Comparison of ENCODE assay signal across 8 cellular contexts in the genomic region with DNA sequence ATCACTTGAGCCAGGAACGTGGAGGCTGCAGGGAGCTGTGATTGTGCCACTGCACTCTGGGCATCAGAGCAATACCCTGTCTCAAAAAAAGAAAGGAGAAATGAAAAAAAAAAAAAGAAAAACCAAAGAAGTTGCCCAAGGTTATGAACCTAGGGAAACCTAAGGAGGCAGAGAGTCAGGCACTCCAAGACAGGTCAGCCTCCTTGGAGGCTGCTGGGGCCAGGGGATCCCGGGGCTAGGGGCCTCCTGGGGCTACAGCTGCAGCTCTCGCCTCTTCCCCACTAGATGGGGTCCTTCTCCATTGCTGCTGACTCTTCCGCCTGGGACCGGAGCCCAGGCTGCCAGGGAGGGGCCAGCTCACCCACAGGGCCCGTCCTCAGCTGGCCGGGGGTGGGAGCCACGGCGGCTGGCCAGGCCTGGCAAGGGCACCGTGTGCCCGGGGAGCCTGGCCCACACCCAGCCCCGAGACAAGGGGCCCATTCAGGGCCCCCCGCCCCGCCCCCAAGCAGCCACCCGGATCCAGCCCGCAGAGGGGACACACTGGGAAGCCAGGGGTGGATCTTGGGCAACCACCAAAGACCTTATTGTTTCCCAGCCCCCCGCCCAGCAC. TPM values are rescaled to one million over a fixed set of nuclear protein-coding genes. Genes with fewer than 3 reads are reported as not detected.
DNase-seq lines count a peak whose midpoint lies in the region; FAIRE-seq and TF ChIP-seq lines count a peak whose summit lies in the region.

No MANE protein-coding gene starts in this region.

- 29 to 30% methylated on average over 5 to 17 of the region's 17 CpGs for WGBS in testis, 2 donors

- H3K27ac ChIP-seq in caudate nucleus (ENCODE audit: low read depth, low read length), result peak overlapping the region; percentile 99
- H3K27ac ChIP-seq in keratinocyte (ENCODE audit: control insufficient read depth, insufficient read depth, low read length), result no peak overlapping the region
- peak overlapping the region; percentile 63 to 80 for H3K27ac ChIP-seq in testis

- peak; percentile 20 to 57 (median 43) for TF ChIP-seq CTCF in keratinocyte (optimal IDR thresholded peaks at IDR 0.05 in 1 of 3, IDR thresholded peaks at IDR 0.05 in 1 of 3, conservative IDR thresholded peaks at IDR 0.05 in 1 of 3; ENCODE audit: extremely low read depth in 1 of 3, insufficient read depth in 2 of 3, low read length in 3 of 3)
- TF ChIP-seq CTCF in testis (IDR thresholded peaks at IDR 0.05), result peak; percentile 54 to 59 (median 56)

- peaks cover 8% of the 10 kb centered on the region for H3K4me1 Mint-ChIP-seq in activated CD4-positive, alpha-beta T cell treated with anti-CD3 and anti-CD28 coated beads, Interleukin-2, amount 10 ng/mL, durations not matched to agents 24 days and 14 days

- no peak overlapping the region for H3K27ac Mint-ChIP-seq in activated CD4-positive, alpha-beta T cell treated with anti-CD3 and anti-CD28 coated beads, Interleukin-2, amount 10 ng/mL, durations not matched to agents 24 days and 14 days

- H3K4me3 ChIP-seq in keratinocyte (ENCODE audit: control insufficient read depth in 2 of 3, extremely low read depth in 1 of 3, insufficient read depth in 2 of 3, low read depth in 1 of 3, low read length in 3 of 3) (no peak overlapping the region), testis (no peak overlapping the region)

- H3K27me3 Mint-ChIP-seq in activated CD4-positive, alpha-beta T cell treated with anti-CD3 and anti-CD28 coated beads, Interleukin-2, amount 10 ng/mL, durations not matched to agents 24 days and 14 days, result no peaks in the 10 kb centered on the region

- no peaks in the 10 kb centered on the region for H3K9me1 ChIP-seq in keratinocyte (ENCODE audit: control insufficient read depth, extremely low read depth, insufficient read depth, low read length)

- dilution Hi-C loops in keratinocyte (cut with MboI; ENCODE audit: extremely low pct_ligation_motif_present, low sequenced_read_pairs), result no loop called here

- no peak for TF ChIP-seq POLR2A in testis (IDR thresholded peaks at IDR 0.05)

- intact Hi-C loops in testis (cut with DNase I; ENCODE audit: low total_unique reads), result loop anchor here (5.0 kb wide), 1 partner anchor 226 kb away; the partner anchor contains the start of gene GIGYF1
- intact Hi-C loops in activated CD4-positive, alpha-beta T cell treated with anti-CD3 and anti-CD28 coated beads, Interleukin-2, amount 10 ng/mL, durations not matched to agents 24 days and 14 days (cut with micrococcal nuclease), result no loop called here

- H3K79me2 ChIP-seq in keratinocyte (ENCODE audit: control insufficient read depth, insufficient read depth, low read length), result no peaks in the 10 kb centered on the region

- H3K4me3 Mint-ChIP-seq in activated CD4-positive, alpha-beta T cell treated with anti-CD3 and anti-CD28 coated beads, Interleukin-2, amount 10 ng/mL, durations not matched to agents 24 days and 14 days, result no peak overlapping the region

- H3K4me1 ChIP-seq in keratinocyte (ENCODE audit: control insufficient read depth, extremely low read depth, insufficient read depth, low read length) (no peaks in the 10 kb centered on the region), testis (peaks cover 24% of the 10 kb centered on the region)

- H3K9ac ChIP-seq in keratinocyte (ENCODE audit: control insufficient read depth, extremely low read depth, insufficient read depth, low read length), result no peak overlapping the region

- no peaks in the 10 kb centered on the region for H3K9me3 Mint-ChIP-seq in activated CD4-positive, alpha-beta T cell treated with anti-CD3 and anti-CD28 coated beads, Interleukin-2, amount 10 ng/mL, durations not matched to agents 24 days and 14 days

- H3K27me3 ChIP-seq in keratinocyte (ENCODE audit: control insufficient read depth, extremely low read depth, insufficient read depth, low read length), result no peaks in the 10 kb centered on the region
- no peaks in the 10 kb centered on the region for H3K27me3 ChIP-seq in testis

- H2AFZ ChIP-seq in keratinocyte (ENCODE audit: control insufficient read depth, low read length), result no peak overlapping the region

- H4K20me1 ChIP-seq in keratinocyte (ENCODE audit: control insufficient read depth, extremely low read depth, insufficient read depth, low read length), result no peaks in the 10 kb centered on the region

- FAIRE-seq in keratinocyte (lab: Jason Lieb, UNC), result no peak

- no peak overlapping the region for H3K4me2 ChIP-seq in keratinocyte (ENCODE audit: control insufficient read depth, extremely low read depth, insufficient read depth, low read depth, low read length)

- H3K36me3 Mint-ChIP-seq in activated CD4-positive, alpha-beta T cell treated with anti-CD3 and anti-CD28 coated beads, Interleukin-2, amount 10 ng/mL, durations not matched to agents 24 days and 14 days (ENCODE audit: low read depth), result peaks cover 38% of the 10 kb centered on the region

- H3K36me3 ChIP-seq in keratinocyte (ENCODE audit: control insufficient read depth in 2 of 2, extremely low read depth in 1 of 2, insufficient read depth in 2 of 2, low read length in 2 of 2) (peaks cover 11 to 18% of the 10 kb centered on the region in 2 experiments), testis (ENCODE audit: low read depth, missing control alignments) (no peaks in the 10 kb centered on the region)

- H3K9me3 ChIP-seq in keratinocyte (ENCODE audit: control insufficient read depth, low read depth, low read length) (no peaks in the 10 kb centered on the region), testis (no peaks in the 10 kb centered on the region)

- DNase-seq in NCI-H146 (lab: John Stamatoyannopoulos, UW), result peak; percentile 49
- no peak for DNase-seq in NCI-H146 treated with DMSO at 0.1 percent for 48 hours (lab: John Stamatoyannopoulos, UW; ENCODE audit: unreplicated experiment)
- DNase-seq in NCI-H2227 treated with DMSO at 0.1 percent for 48 hours (lab: John Stamatoyannopoulos, UW), result peak; percentile 21
- peak; percentile 26 to 97 (median 92) for DNase-seq in caudate nucleus (lab: John Stamatoyannopoulos, UW)
- no peak for DNase-seq in keratinocyte (ENCODE audit: low read depth, low spot score)
- DNase-seq in testis, result peak; percentile 89
- no peak for DNase-seq in cortex of kidney (lab: John Stamatoyannopoulos, UW)
- DNase-seq in activated CD4-positive, alpha-beta T cell treated with anti-CD3 and anti-CD28 coated beads, Interleukin-2, amount 10 ng/mL, durations not matched to agents 24 days and 14 days, result no peak

RNA-seq across cellular contexts. Expression of gene SPACDR, which starts 1.7 kb away (rescaled TPM):
- polyA plus RNA-seq in keratinocyte (0.24 to 0.54 TPM (median 0.37 TPM) in 3 replicates), testis (ENCODE audit: insufficient read depth, low read depth, low replicate concordance) (84.9 TPM)
- not detected for polyA plus RNA-seq in keratinocyte (2011; ENCODE audit: low read depth)
- 0.61 and 0.64 TPM in 2 replicates for polyA plus RNA-seq in keratinocyte (2011; cell fraction: cytosol; rRNA removed)
- polyA plus RNA-seq in keratinocyte (2011; cell fraction: nucleus; rRNA removed), result 2.1 TPM in 2 replicates
- polyA plus RNA-seq in keratinocyte (2012; ENCODE audit: low replicate concordance), result 0.30 and 1.3 TPM in 2 replicates
- polyA minus RNA-seq in keratinocyte, result 0.53 to 1.7 TPM (median 1.4 TPM) in 3 replicates
- not detected for polyA minus RNA-seq in keratinocyte (2011; cell fraction: cytosol; rRNA and poly(A)+ RNA removed)
- not detected in 2 replicates for polyA minus RNA-seq in keratinocyte (2011; cell fraction: nucleus; rRNA and poly(A)+ RNA removed)
- total RNA-seq in testis, result 10 to 100 TPM; 34.0 to 45.8 TPM
- total RNA-seq in activated CD4-positive, alpha-beta T cell treated with anti-CD3 and anti-CD28 coated beads, Interleukin-2, amount 10 ng/mL, durations not matched to agents 24 days and 14 days, result 2.7 and 2.9 TPM in 2 replicates

RNA-seq across cellular contexts. Expression of gene TSC22D4, which starts 13.2 kb away (rescaled TPM):
- polyA plus RNA-seq in keratinocyte (8.4 to 16.6 TPM (median 9.1 TPM) in 3 replicates), testis (ENCODE audit: insufficient read depth, low read depth, low replicate concordance) (57.4 TPM)
- polyA plus RNA-seq in keratinocyte (2011; ENCODE audit: low read depth), result 7.3 TPM
- polyA plus RNA-seq in keratinocyte (2011; cell fraction: cytosol; rRNA removed), result 9.4 and 20.9 TPM in 2 replicates
- 22.5 and 30.0 TPM in 2 replicates for polyA plus RNA-seq in keratinocyte (2011; cell fraction: nucleus; rRNA removed)
- 23.1 and 23.2 TPM in 2 replicates for polyA plus RNA-seq in keratinocyte (2012; ENCODE audit: low replicate concordance)
- 6.6 to 18.2 TPM (median 7.0 TPM) in 3 replicates for polyA minus RNA-seq in keratinocyte
- polyA minus RNA-seq in keratinocyte (2011; cell fraction: cytosol; rRNA and poly(A)+ RNA removed), result 31.5 TPM
- 14.6 and 17.1 TPM in 2 replicates for polyA minus RNA-seq in keratinocyte (2011; cell fraction: nucleus; rRNA and poly(A)+ RNA removed)
- total RNA-seq in testis, result 100 to 1,000 TPM; 135 to 165 TPM
- total RNA-seq in activated CD4-positive, alpha-beta T cell treated with anti-CD3 and anti-CD28 coated beads, Interleukin-2, amount 10 ng/mL, durations not matched to agents 24 days and 14 days, result 113 and 121 TPM in 2 replicates

RNA-seq across cellular contexts. Expression of gene NYAP1, which starts 17.9 kb away (rescaled TPM):
- polyA plus RNA-seq in keratinocyte (0.16 to 0.48 TPM (median 0.16 TPM) in 3 replicates), testis (ENCODE audit: insufficient read depth, low read depth, low replicate concordance) (15.7 TPM)
- polyA plus RNA-seq in keratinocyte (2011; ENCODE audit: low read depth), result not detected
- polyA plus RNA-seq in keratinocyte (2011; cell fraction: cytosol; rRNA removed), result 0.06 and 0.48 TPM in 2 replicates
- 0.37 and 1.0 TPM in 2 replicates for polyA plus RNA-seq in keratinocyte (2011; cell fraction: nucleus; rRNA removed)
- 0.36 TPM in 1 of 2 replicates, not detected in the other for polyA plus RNA-seq in keratinocyte (2012; ENCODE audit: low replicate concordance)
- polyA minus RNA-seq in keratinocyte, result not detected in 3 replicates
- polyA minus RNA-seq in keratinocyte (2011; cell fraction: cytosol; rRNA and poly(A)+ RNA removed), result 1.9 TPM
- polyA minus RNA-seq in keratinocyte (2011; cell fraction: nucleus; rRNA and poly(A)+ RNA removed), result 0.23 and 0.42 TPM in 2 replicates
- total RNA-seq in testis, result 10 to 100 TPM; 24.7 to 27.3 TPM
- 0.17 and 0.49 TPM in 2 replicates for total RNA-seq in activated CD4-positive, alpha-beta T cell treated with anti-CD3 and anti-CD28 coated beads, Interleukin-2, amount 10 ng/mL, durations not matched to agents 24 days and 14 days

RNA-seq across cellular contexts. Expression of gene PPP1R35, which starts 29.5 kb away (rescaled TPM):
- polyA plus RNA-seq in keratinocyte (12.2 to 15.3 TPM (median 13.3 TPM) in 3 replicates), testis (ENCODE audit: insufficient read depth, low read depth, low replicate concordance) (76.4 TPM)
- polyA plus RNA-seq in keratinocyte (2011; ENCODE audit: low read depth), result 2.2 TPM
- 7.4 and 15.5 TPM in 2 replicates for polyA plus RNA-seq in keratinocyte (2011; cell fraction: cytosol; rRNA removed)
- 18.8 and 27.4 TPM in 2 replicates for polyA plus RNA-seq in keratinocyte (2011; cell fraction: nucleus; rRNA removed)
- 21.6 and 22.8 TPM in 2 replicates for polyA plus RNA-seq in keratinocyte (2012; ENCODE audit: low replicate concordance)
- polyA minus RNA-seq in keratinocyte, result 2.2 to 3.6 TPM (median 3.1 TPM) in 3 replicates
- polyA minus RNA-seq in keratinocyte (2011; cell fraction: cytosol; rRNA and poly(A)+ RNA removed), result 21.1 TPM
- 4.0 and 5.8 TPM in 2 replicates for polyA minus RNA-seq in keratinocyte (2011; cell fraction: nucleus; rRNA and poly(A)+ RNA removed)
- total RNA-seq in testis, result 100 to 1,000 TPM in 1 of 2 donors, 10 to 100 TPM in 1; 97.6 to 128 TPM
- total RNA-seq in activated CD4-positive, alpha-beta T cell treated with anti-CD3 and anti-CD28 coated beads, Interleukin-2, amount 10 ng/mL, durations not matched to agents 24 days and 14 days, result 52.8 and 59.9 TPM in 2 replicates

RNA-seq across cellular contexts. Expression of gene MEPCE, which starts 36.2 kb away (rescaled TPM):
- polyA plus RNA-seq in keratinocyte (10.6 to 14.7 TPM (median 10.8 TPM) in 3 replicates), testis (ENCODE audit: insufficient read depth, low read depth, low replicate concordance) (182 TPM)
- 7.9 TPM for polyA plus RNA-seq in keratinocyte (2011; ENCODE audit: low read depth)
- 6.6 and 10.3 TPM in 2 replicates for polyA plus RNA-seq in keratinocyte (2011; cell fraction: cytosol; rRNA removed)
- polyA plus RNA-seq in keratinocyte (2011; cell fraction: nucleus; rRNA removed), result 20.1 and 26.0 TPM in 2 replicates
- polyA plus RNA-seq in keratinocyte (2012; ENCODE audit: low replicate concordance), result 19.7 and 22.2 TPM in 2 replicates
- 18.5 to 33.5 TPM (median 19.0 TPM) in 3 replicates for polyA minus RNA-seq in keratinocyte
- polyA minus RNA-seq in keratinocyte (2011; cell fraction: cytosol; rRNA and poly(A)+ RNA removed), result 18.2 TPM
- polyA minus RNA-seq in keratinocyte (2011; cell fraction: nucleus; rRNA and poly(A)+ RNA removed), result 15.1 and 15.7 TPM in 2 replicates
- total RNA-seq in testis, result 10 to 100 TPM; 74.6 to 89.3 TPM
- total RNA-seq in activated CD4-positive, alpha-beta T cell treated with anti-CD3 and anti-CD28 coated beads, Interleukin-2, amount 10 ng/mL, durations not matched to agents 24 days and 14 days, result 55.8 and 57.2 TPM in 2 replicates

Comparison
In these comparisons a context has a peak if more than half of its experiments do, and no peak if none do; other contexts are left out.
1. DNase-seq: peak in NCI-H146 (single experiment), NCI-H2227 treated with DMSO at 0.1 percent for 48 hours (single experiment), caudate nucleus (61 of 61) and testis (single experiment); none in NCI-H146 treated with DMSO at 0.1 percent for 48 hours (single experiment), keratinocyte (single experiment), cortex of kidney (single experiment) and activated CD4-positive, alpha-beta T cell treated with anti-CD3 and anti-CD28 coated beads, Interleukin-2, amount 10 ng/mL, durations not matched to agents 24 days and 14 days (single experiment).
2. RNA of gene NYAP1, which starts 17.9 kb away (total RNA-seq): 24.7 to 27.3 TPM in testis; 0.17 to 0.49 TPM in activated CD4-positive, alpha-beta T cell treated with anti-CD3 and anti-CD28 coated beads, Interleukin-2, amount 10 ng/mL, durations not matched to agents 24 days and 14 days; every median in the first group is over 10 times any median in the second.